ENCODE assay signal across 32 cellular contexts in the genomic region with DNA sequence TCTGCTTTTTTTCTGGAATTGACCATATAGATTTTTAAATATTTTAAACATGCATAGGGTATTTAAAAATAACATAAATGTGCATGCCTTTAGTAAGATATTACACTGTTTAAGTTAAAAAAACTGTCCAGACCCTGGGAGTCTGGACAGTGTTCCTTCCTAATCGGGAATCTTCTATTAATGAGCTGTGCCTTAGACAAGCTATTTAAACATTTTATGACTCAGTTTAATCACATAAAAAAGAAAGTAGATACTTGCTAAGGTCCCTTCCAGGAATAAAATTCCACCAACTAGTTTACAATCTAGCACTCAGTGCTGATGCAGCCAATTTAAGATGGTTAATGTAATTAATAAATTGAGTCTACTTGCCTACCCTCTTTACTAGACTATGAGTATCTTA.
"Had no signal": no experiment of that assay in that cellular context is flagged by ENCODE, and none has a peak within 500 bp of the region (broad histone marks: within the 10 kb centered on the region; RNA-seq: fewer than 3 reads in every experiment).

No MANE protein-coding gene starts in this region.

- H3K27ac Mint-ChIP-seq: naive thymus-derived CD8-positive, alpha-beta T cell; natural killer cell treated with Interleukin-12 subunit alpha and Interleukin-12 subunit beta and Interleukin-15 and Interleukin-18, amount 100 ng/mL, for 72 hours; nephron progenitor cell; progenitor cell of endocrine pancreas; stimulated activated memory B cell treated with anti-CD40 and anti-IgM and Interleukin-4, amounts not matched to agents 10 μg/mL and 1 μg/mL and 100 μg/mL, for 72 hours; stimulated activated naive CD8-positive, alpha-beta T cell treated with anti-CD3 and anti-CD28 coated beads, Interleukin-15, amount 100 ng/mL, for 72 hours; type B pancreatic cell had no signal

- H2AFZ ChIP-seq: parathyroid adenoma had no signal

- H3K79me2 ChIP-seq: parathyroid adenoma had no signal

- H3K9me3 Mint-ChIP-seq: nephron progenitor cell; neural crest cell; stimulated activated memory B cell treated with anti-CD40 and anti-IgM and Interleukin-4, amounts not matched to agents 10 μg/mL and 1 μg/mL and 100 μg/mL, for 72 hours; stimulated activated naive CD8-positive, alpha-beta T cell treated with anti-CD3 and anti-CD28 coated beads, Interleukin-15, amount 100 ng/mL, for 72 hours; type B pancreatic cell had no signal

- H3K36me3 Mint-ChIP-seq: naive thymus-derived CD8-positive, alpha-beta T cell; stimulated activated memory B cell treated with anti-CD40 and anti-IgM and Interleukin-4, amounts not matched to agents 10 μg/mL and 1 μg/mL and 100 μg/mL, for 72 hours; type B pancreatic cell had no signal

- H3K27me3 ChIP-seq: ovary, right lobe of liver, sigmoid colon, spleen, suprapubic skin, testis, tibial artery, transverse colon, upper lobe of right lung, uterus had no signal

- H3K36me3 ChIP-seq: ovary, right lobe of liver, sigmoid colon, spleen, suprapubic skin, tibial artery, transverse colon, upper lobe of right lung, uterus had no signal

- DNase-seq: naive thymus-derived CD8-positive, alpha-beta T cell; nephron progenitor cell; occipital lobe; ovary; posterior cingulate gyrus; psoas muscle; right lobe of liver; sigmoid colon; small intestine; spleen; stimulated activated CD4-positive, alpha-beta T cell treated with anti-CD3 and anti-CD28 coated beads, Interleukin-12 subunit alpha, Interleukin-12 subunit beta, amount 100 ng/mL, for 4 hours; stimulated activated CD4-positive, alpha-beta T cell treated with anti-CD3 and anti-CD28 coated beads, Interleukin-1b, Interleukin-23, amount 100 ng/mL, for 48 hours; stimulated activated CD4-positive, alpha-beta T cell treated with anti-CD3 and anti-CD28 coated beads, Interleukin-4, amount 100 ng/mL, for 1 hour; stimulated activated CD4-positive, alpha-beta T cell treated with anti-CD3 and anti-CD28 coated beads, Interleukin-4, amount 100 ng/mL, for 4 hours; stimulated activated CD8-positive, alpha-beta memory T cell treated with anti-CD3 and anti-CD28 coated beads, Interleukin-4, amount 100 ng/mL, for 48 hours; stimulated activated naive CD4-positive, alpha-beta T cell; stimulated activated naive CD8-positive, alpha-beta T cell treated with anti-CD3 and anti-CD28 coated beads, Interleukin-15, amount 100 ng/mL, for 72 hours; stimulated activated naive CD8-positive, alpha-beta T cell treated with anti-CD3 and anti-CD28 coated beads, Interleukin-15, Interleukin-2, amounts not matched to agents 100 U/mL and 50 U/mL, for 24 hours; substantia nigra; testis; tibial artery; transverse colon; upper lobe of right lung; uterus had no signal

- H3K27me3 Mint-ChIP-seq: progenitor cell of endocrine pancreas, type B pancreatic cell had no signal

- H3K9ac ChIP-seq: parathyroid adenoma had no signal

- H3K4me1 ChIP-seq: parathyroid adenoma, uterus had no signal

- H3K4me1 Mint-ChIP-seq: naive thymus-derived CD8-positive, alpha-beta T cell; neural crest cell; stimulated activated memory B cell treated with anti-CD40 and anti-IgM and Interleukin-4, amounts not matched to agents 10 μg/mL and 1 μg/mL and 100 μg/mL, for 72 hours; stimulated activated naive CD8-positive, alpha-beta T cell treated with anti-CD3 and anti-CD28 coated beads, Interleukin-15, amount 100 ng/mL, for 72 hours had no signal

- H3K27ac ChIP-seq: ovary, parathyroid adenoma, psoas muscle, right lobe of liver, sigmoid colon, spleen, suprapubic skin, testis, tibial artery, transverse colon, upper lobe of right lung, uterus had no signal

- ATAC-seq: naive thymus-derived CD8-positive, alpha-beta T cell; natural killer cell treated with Interleukin-12 subunit alpha and Interleukin-12 subunit beta and Interleukin-15 and Interleukin-18, amount 100 ng/mL, for 72 hours; psoas muscle; right cardiac atrium; right lobe of liver; stimulated activated memory B cell treated with anti-CD40 and anti-IgM and Interleukin-4, amounts not matched to agents 10 μg/mL and 1 μg/mL and 100 μg/mL, for 72 hours; stimulated activated naive CD8-positive, alpha-beta T cell treated with anti-CD3 and anti-CD28 coated beads, Interleukin-15, amount 100 ng/mL, for 72 hours; stimulated activated naive CD8-positive, alpha-beta T cell treated with anti-CD3 and anti-CD28 coated beads, Interleukin-15, Interleukin-2, amounts not matched to agents 100 U/mL and 50 U/mL, for 24 hours; upper lobe of right lung had no signal

- H3K4me3 Mint-ChIP-seq: naive thymus-derived CD8-positive, alpha-beta T cell; natural killer cell treated with Interleukin-12 subunit alpha and Interleukin-12 subunit beta and Interleukin-15 and Interleukin-18, amount 100 ng/mL, for 72 hours; nephron progenitor cell; neural crest cell; stimulated activated memory B cell treated with anti-CD40 and anti-IgM and Interleukin-4, amounts not matched to agents 10 μg/mL and 1 μg/mL and 100 μg/mL, for 72 hours; stimulated activated naive CD8-positive, alpha-beta T cell treated with anti-CD3 and anti-CD28 coated beads, Interleukin-15, amount 100 ng/mL, for 72 hours; type B pancreatic cell had no signal

- H3K4me3 ChIP-seq: ovary, psoas muscle, right lobe of liver, sigmoid colon, spleen, suprapubic skin, testis, tibial artery, transverse colon, upper lobe of right lung, uterus had no signal

- H3K9me3 ChIP-seq: ovary, psoas muscle, right lobe of liver, sigmoid colon, spleen, suprapubic skin, testis, tibial artery, transverse colon, upper lobe of right lung, uterus had no signal
